Comparison of ENCODE assay signal across 10 cellular contexts in the genomic region with DNA sequence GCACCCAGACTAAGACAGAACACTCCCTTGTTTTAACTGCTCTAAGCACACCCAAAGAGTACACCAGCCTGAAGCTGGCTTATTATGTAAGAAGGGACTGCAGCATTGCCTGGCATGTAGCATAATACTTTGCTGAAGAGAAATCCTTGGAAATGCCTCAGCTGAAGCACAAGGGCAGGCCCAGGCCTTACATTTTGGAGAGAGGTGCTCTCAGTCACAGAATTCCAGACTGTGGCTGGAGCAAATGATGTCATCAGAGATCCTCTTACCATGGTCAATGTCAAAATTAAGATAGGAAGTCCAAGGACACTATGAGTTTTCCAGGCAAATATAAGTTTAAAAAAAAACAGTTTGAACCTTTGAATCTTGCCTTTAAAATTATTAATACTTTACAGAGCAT. TPM values are rescaled to one million over a fixed set of nuclear protein-coding genes. Genes with fewer than 3 reads are reported as not detected.
A peak's percentile ranks its signal among the peaks of the same experiment; 100 is the strongest.
DNase-seq lines count a peak whose midpoint lies in the region; ATAC-seq and TF ChIP-seq lines count a peak whose summit lies in the region.
"Had no signal": no experiment of that assay in that cellular context is flagged by ENCODE, and none has a peak within 500 bp of the region (broad histone marks: within the 10 kb centered on the region; RNA-seq: fewer than 3 reads in every experiment).

No MANE protein-coding gene starts in this region.

- H3K9me3 ChIP-seq in CD8-positive, alpha-beta memory T cell (ENCODE audit: low read length), result no peaks in the 10 kb centered on the region

- POLR2A ChIA-PET in CD8-positive, alpha-beta memory T cell (lab: Charles Lee), result interaction anchor here (1.2 to 1.7 kb wide), 2 partner anchors 113 to 114 kb away, joined by 3 to 6 read pairs; a partner anchor contains a TSS
- POLR2A ChIA-PET in naive thymus-derived CD8-positive, alpha-beta T cell (lab: Charles Lee), result interaction anchor here (0.6 to 3.3 kb wide), 6 partner anchors 14 to 143 kb away, joined by 3 to 23 read pairs (median 4); a partner anchor contains a TSS

- peak overlapping the region; percentile 41 to 83 (median 69) for H3K4me3 Mint-ChIP-seq in CD8-positive, alpha-beta memory T cell
- H3K4me3 Mint-ChIP-seq in HFFc6, result peak overlapping the region; percentile 78; the same call in 1 of the 2 replicates
- H3K4me3 Mint-ChIP-seq in brain, result peak overlapping the region; percentile 75 to 89 (median 83)
- H3K4me3 Mint-ChIP-seq in naive thymus-derived CD8-positive, alpha-beta T cell, result peak overlapping the region; percentile 47 to 78 (median 70)

- no peak for ATAC-seq in naive thymus-derived CD8-positive, alpha-beta T cell

- H3K36me3 ChIP-seq in CD8-positive, alpha-beta memory T cell (ENCODE audit: insufficient read depth, low read length), result no peaks in the 10 kb centered on the region
- H3K36me3 ChIP-seq: cardiac muscle cell had no signal

- H3K4me1 ChIP-seq in CD8-positive, alpha-beta memory T cell (ENCODE audit: insufficient read depth, low read length), result peaks cover 52% of the 10 kb centered on the region

- no peak overlapping the region for H3K4me3 ChIP-seq in CD8-positive, alpha-beta memory T cell (ENCODE audit: low read length)

- no peak for TF ChIP-seq CTCF in HFFc6 (IDR thresholded peaks at IDR 0.05)
- no peak for TF ChIP-seq CTCF in brain (conservative IDR thresholded peaks at IDR 0.05)

- no peak overlapping the region for H3K27ac ChIP-seq in CD8-positive, alpha-beta memory T cell (ENCODE audit: low read depth, low read length)
- H3K27ac ChIP-seq: cardiac muscle cell had no signal

- H3K9me3 Mint-ChIP-seq in CD8-positive, alpha-beta memory T cell, result no peaks in the 10 kb centered on the region
- H3K9me3 Mint-ChIP-seq in HFFc6 (no peaks in the 10 kb centered on the region), brain (peaks cover 0 to 3% (median 0%) of the 10 kb centered on the region in 5 experiments)
- H3K9me3 Mint-ChIP-seq in naive thymus-derived CD8-positive, alpha-beta T cell, result no peaks in the 10 kb centered on the region

- peaks cover 48 to 69% (median 64%) of the 10 kb centered on the region in 3 donors for H3K4me1 Mint-ChIP-seq in CD8-positive, alpha-beta memory T cell
- H3K4me1 Mint-ChIP-seq in HFFc6 (ENCODE audit: low read depth), result peaks cover 27% of the 10 kb centered on the region
- peaks cover 26% of the 10 kb centered on the region for H3K4me1 Mint-ChIP-seq in brain
- peaks cover 19 to 76% (median 58%) of the 10 kb centered on the region in 4 donors for H3K4me1 Mint-ChIP-seq in naive thymus-derived CD8-positive, alpha-beta T cell

- peaks cover 0 to 6% of the 10 kb centered on the region in 2 donors for H3K27me3 Mint-ChIP-seq in CD8-positive, alpha-beta memory T cell
- H3K27me3 Mint-ChIP-seq in HFFc6 (ENCODE audit: insufficient read depth) (no peaks in the 10 kb centered on the region), brain (no peaks in the 10 kb centered on the region)
- no peaks in the 10 kb centered on the region for H3K27me3 Mint-ChIP-seq in naive thymus-derived CD8-positive, alpha-beta T cell

- CTCF ChIA-PET in CD8-positive, alpha-beta memory T cell (lab: Charles Lee), result interaction anchor here (1.6 kb wide), 1 partner anchor 113 kb away, joined by 3 read pairs; no protein-coding TSS in a partner anchor

- DNase-seq in CD8-positive, alpha-beta memory T cell, result no peak
- DNase-seq in HFFc6 (no peak), superior temporal gyrus (ENCODE audit: extremely low spot score) (no peak), ACHN (no peak), CD1c-positive myeloid dendritic cell (ENCODE audit: extremely low spot score) (no peak), iPS-NIHi11 (ENCODE audit: low spot score) (no peak)
- no peak for DNase-seq in naive thymus-derived CD8-positive, alpha-beta T cell
- DNase-seq: activated CD4-positive, alpha-beta T cell treated with anti-CD3 and anti-CD28 coated beads, Interleukin-2, amount 50 U/mL, for 4 hours had no signal

- H3K27ac Mint-ChIP-seq in CD8-positive, alpha-beta memory T cell, result peak overlapping the region in 4 of 8 donors; percentile 2 to 73 (median 50)
- H3K27ac Mint-ChIP-seq in HFFc6, result no peak overlapping the region
- H3K27ac Mint-ChIP-seq in brain, result peak overlapping the region in 3 of 5 experiments; percentile 77 to 95 (median 87)
- peak overlapping the region in 6 of 10 donors; percentile 34 to 81 (median 74) for H3K27ac Mint-ChIP-seq in naive thymus-derived CD8-positive, alpha-beta T cell

- H3K36me3 Mint-ChIP-seq in CD8-positive, alpha-beta memory T cell, result peaks cover 0 to 11% (median 0%) of the 10 kb centered on the region in 3 donors
- H3K36me3 Mint-ChIP-seq in HFFc6 (ENCODE audit: low read depth) (no peaks in the 10 kb centered on the region), brain (peaks cover 5% of the 10 kb centered on the region)
- peaks cover 0 to 16% (median 0%) of the 10 kb centered on the region in 3 donors for H3K36me3 Mint-ChIP-seq in naive thymus-derived CD8-positive, alpha-beta T cell

- in situ Hi-C loops in ACHN (cut with HindIII; ENCODE audit: low pct_ligation_motif_present, low pct_unique_long_range_greater_than_20kb, low sequenced_read_pairs), result no loop called here

- H3K27me3 ChIP-seq in CD8-positive, alpha-beta memory T cell (ENCODE audit: insufficient read depth, low read length, poor library complexity, severe bottlenecking), result no peaks in the 10 kb centered on the region
- H3K27me3 ChIP-seq: cardiac muscle cell had no signal

RNA-seq across cellular contexts. Expression of a gene that starts 14.8 kb away (rescaled TPM):
- 10 to 100 TPM; 25.6 to 27.0 TPM for total RNA-seq in CD8-positive, alpha-beta memory T cell
- polyA plus RNA-seq in CD8-positive, alpha-beta memory T cell, result 60.7 TPM
- total RNA-seq in HFFc6 (2021; fragmentation: NEBNext Ultra II Directional; extraction: Animal tissue kit (Norgen Biotek cat#: 25700)), result 1 to 10 TPM; 2.5 to 5.4 (median 4.9) TPM
- 6.8 TPM for polyA plus RNA-seq in brain (ENCODE audit: insufficient read depth, low read depth, low replicate concordance)
- 10 to 100 TPM; 75.0 to 82.0 TPM for total RNA-seq in naive thymus-derived CD8-positive, alpha-beta T cell
- polyA plus RNA-seq in naive thymus-derived CD8-positive, alpha-beta T cell, result 10 to 100 TPM; 69.8 to 76.4 (median 75.4) TPM

Comparison
In these comparisons a context has a peak if more than half of its experiments do, and no peak if none do; other contexts are left out.
1. RNA of a gene that starts 14.8 kb away (total RNA-seq): 75.0 to 82.0 TPM in naive thymus-derived CD8-positive, alpha-beta T cell and 25.6 to 27.0 TPM in CD8-positive, alpha-beta memory T cell; 2.5 to 5.4 TPM in HFFc6; every median in the first group is over 4 times any median in the second.
2. Peak in every context shown above with its lines, with median percentiles within 50 percentile points of each other: H3K4me3 Mint-ChIP-seq.